In genomic region chr1:17047924-17048323, GRCh38 we compare ENCODE assay signal across 21 cellular contexts. TPM values are rescaled to one million over a fixed set of nuclear protein-coding genes. Genes with fewer than 3 reads are reported as not detected.
DNase-seq lines count a peak whose midpoint lies in the region; ATAC-seq, FAIRE-seq and TF ChIP-seq lines count a peak whose summit lies in the region.
"Had no signal": no experiment of that assay in that cellular context is flagged by ENCODE, and none has a peak within 500 bp of the region (broad histone marks: within the 10 kb centered on the region; RNA-seq: fewer than 3 reads in every experiment).

No MANE protein-coding gene starts in this region.

- H3K4me2 ChIP-seq in GM12878 (ENCODE audit: control insufficient read depth, insufficient read depth) (no peak overlapping the region), neuronal stem cell (ENCODE audit: insufficient read depth, low read length, poor library complexity, severe bottlenecking) (no peak overlapping the region)
- H3K4me2 ChIP-seq: BLaER1, KMS-11 had no signal

- no peak overlapping the region for H2BK12ac ChIP-seq in neuronal stem cell (ENCODE audit: low read length)

- TF ChIP-seq CTCF in CD14-positive monocyte (IDR thresholded peaks at IDR 0.05) = no peak
- no peak for TF ChIP-seq CTCF in GM12878 (IDR thresholded peaks at IDR 0.05 in 2 of 3, conservative IDR thresholded peaks at IDR 0.05 in 1 of 3; ENCODE audit: control insufficient read depth in 2 of 3, extremely low read depth in 1 of 3, insufficient read depth in 1 of 3, low read depth in 3 of 3, low read length in 3 of 3)
- no peak for TF ChIP-seq CTCF in mucosa of descending colon (IDR thresholded peaks at IDR 0.05)

- H3K23ac ChIP-seq in neuronal stem cell (ENCODE audit: low read depth, low read length, poor library complexity) = no peak overlapping the region

- no peak overlapping the region for H4K91ac ChIP-seq in neuronal stem cell (ENCODE audit: low read depth, low read length, poor library complexity)

- in situ Hi-C loops in GM12878 (cut with MboI) = loop anchor here (5.0 kb wide), 2 partner anchors 91 to 421 kb away; no protein-coding TSS in a partner anchor

- H3K9ac ChIP-seq in GM12878 (ENCODE audit: control insufficient read depth, insufficient read depth, low read length) (no peak overlapping the region), neuronal stem cell (ENCODE audit: low read depth, low read length, poor library complexity) (no peak overlapping the region)
- H3K9ac ChIP-seq: BLaER1, KMS-11 had no signal

- H3K9me3 ChIP-seq in GM12878 (replicated peaks; ENCODE audit: control insufficient read depth, insufficient read depth, low read length) = no peaks in the 10 kb centered on the region
- H3K9me3 ChIP-seq in mucosa of descending colon = no peaks in the 10 kb centered on the region
- H3K9me3 ChIP-seq in neuronal stem cell (replicated peaks in 1 of 2; ENCODE audit: control insufficient read depth in 2 of 2, insufficient read depth in 1 of 2, low read depth in 1 of 2, low read length in 2 of 2) = no peaks in the 10 kb centered on the region
- H3K9me3 ChIP-seq: BLaER1, SJCRH30 had no signal

- H3K36me3 Mint-ChIP-seq in CD14-positive monocyte = peaks cover 32 to 54% of the 10 kb centered on the region in 2 donors

- H3K4me1 ChIP-seq in GM12878 (ENCODE audit: control insufficient read depth, insufficient read depth, low read length) (peaks cover 3% of the 10 kb centered on the region; the same call in 1 of the 2 replicates), mucosa of descending colon (ENCODE audit: low read depth) (peaks cover 15% of the 10 kb centered on the region), neuronal stem cell (ENCODE audit: control insufficient read depth in 2 of 2, insufficient read depth in 1 of 2, low read depth in 1 of 2, low read length in 2 of 2) (peaks cover 2 to 6% of the 10 kb centered on the region in 2 donors)

- H3K27me3 ChIP-seq in GM12878 (replicated peaks in 1 of 2; ENCODE audit: control insufficient read depth in 2 of 2, insufficient read depth in 2 of 2, low read length in 1 of 2) (no peaks in the 10 kb centered on the region), neuronal stem cell (ENCODE audit: control insufficient read depth in 3 of 3, insufficient read depth in 3 of 3, low read depth in 1 of 3, low read length in 3 of 3) (no peaks in the 10 kb centered on the region)
- H3K27me3 ChIP-seq: BLaER1, SJCRH30 had no signal

- no peak for FAIRE-seq in GM12878 (lab: Jason Lieb, UNC)
- FAIRE-seq: GM12892 had no signal

- no peaks in the 10 kb centered on the region for H4K20me1 ChIP-seq in GM12878 (ENCODE audit: control insufficient read depth, insufficient read depth)

- H3K79me1 ChIP-seq in neuronal stem cell (ENCODE audit: low read depth, low read length) = peaks cover 10% of the 10 kb centered on the region

- SMC1A ChIA-PET in GM12878 (lab: Charles Lee; ENCODE audit: uncharacterized antibody, unreplicated experiment) = interaction anchor here (1.1 to 1.4 kb wide), 4 partner anchors 24 to 427 kb away, joined by 3 to 4 read pairs (median 4); no protein-coding TSS in a partner anchor

- WGBS in GM12878 (ENCODE audit: insufficient coverage, insufficient replicate concordance, low lambda C conversion rate, missing lambda C conversion rate) = 97% methylated on average over 5 of the region's 5 CpGs
- WGBS in neuronal stem cell (ENCODE audit: extremely low coverage in 2 of 2, insufficient read length in 2 of 2, insufficient replicate concordance in 1 of 2), 2 donors = no CpG with 5 or more reads among the region's 5 CpGs

- CTCF ChIA-PET in GM12878 (lab: Yijun Ruan, JAX) = interaction anchor here (0.9 to 5.6 kb wide), 7 partner anchors 15 to 96 kb away, joined by 3 to 50 read pairs (median 4); no protein-coding TSS in a partner anchor

- TF ChIP-seq RAD21 in GM12878 (IDR thresholded peaks at IDR 0.05; ENCODE audit: insufficient read depth, low read depth, low read length) = no peak

- no peak overlapping the region for H2AK5ac ChIP-seq in neuronal stem cell (ENCODE audit: low read depth, low read length)

- peaks cover 26% of the 10 kb centered on the region for H3K79me2 ChIP-seq in GM12878 (ENCODE audit: control insufficient read depth, insufficient read depth, low read length)

- H2AFZ ChIP-seq in GM12878 (ENCODE audit: control insufficient read depth, low read depth, low read length) (no peak overlapping the region), neuronal stem cell (ENCODE audit: low read length) (no peak overlapping the region)

- peak overlapping the region in 4 of 7 donors; percentile 13 to 82 (median 64) for H3K27ac Mint-ChIP-seq in CD14-positive monocyte

- no peak overlapping the region for H2BK5ac ChIP-seq in neuronal stem cell (ENCODE audit: low read length)

- H3K27ac ChIP-seq in GM12878 (ENCODE audit: control insufficient read depth, insufficient read depth) (no peak overlapping the region), neuronal stem cell (replicated peaks; ENCODE audit: low read length) (no peak overlapping the region)
- H3K27ac ChIP-seq: BLaER1, KMS-11, SJCRH30 had no signal

- no peak overlapping the region for H3K18ac ChIP-seq in neuronal stem cell (ENCODE audit: low read length)

- peaks cover 30% of the 10 kb centered on the region for H3K4me1 Mint-ChIP-seq in CD14-positive monocyte

- TF ChIP-seq EP300 in GM12878 (IDR thresholded peaks at IDR 0.05; ENCODE audit: borderline replicate concordance in 1 of 2, control insufficient read depth in 1 of 2, low read depth in 2 of 2, low read length in 2 of 2) = no peak

- H2BK120ac ChIP-seq in neuronal stem cell (ENCODE audit: low read depth, low read length) = no peak overlapping the region

- H3K4ac ChIP-seq in neuronal stem cell (ENCODE audit: low read length) = no peak overlapping the region

- TF ChIP-seq POLR2A in GM12878 (IDR thresholded peaks at IDR 0.05; ENCODE audit: low read depth, low read length) = no peak

- ATAC-seq in GM12878 = peak; percentile 31; the same call in 2 of the 3 replicates
- ATAC-seq in mucosa of descending colon = peak; percentile 12

- H3K4me3 Mint-ChIP-seq in CD14-positive monocyte = no peak overlapping the region
- H3K4me3 Mint-ChIP-seq: CD4-positive, alpha-beta memory T cell had no signal

- no peak overlapping the region for H4K8ac ChIP-seq in neuronal stem cell (ENCODE audit: low read depth, low read length)

- H3K14ac ChIP-seq in neuronal stem cell (ENCODE audit: low read length) = no peak overlapping the region

- H3K36me3 ChIP-seq in GM12878 (ENCODE audit: control insufficient read depth in 2 of 2, insufficient read depth in 2 of 2, low read length in 1 of 2) = peaks cover 0 to 8% of the 10 kb centered on the region in 2 experiments; a peak in 2 of 4 replicates
- H3K36me3 ChIP-seq in mucosa of descending colon (ENCODE audit: low read depth) = peaks cover 10% of the 10 kb centered on the region
- H3K36me3 ChIP-seq in neuronal stem cell (replicated peaks in 1 of 2; ENCODE audit: control insufficient read depth in 2 of 2, insufficient read depth in 2 of 2, low read length in 2 of 2) = peaks cover 9 to 41% of the 10 kb centered on the region in 2 donors

- H3K4me3 ChIP-seq in GM12878 = no peak overlapping the region
- no peak overlapping the region for H3K4me3 ChIP-seq in mucosa of descending colon
- no peak overlapping the region for H3K4me3 ChIP-seq in neuronal stem cell (ENCODE audit: low read length in 2 of 2)
- H3K4me3 ChIP-seq: BLaER1, SJCRH30 had no signal

- no peaks in the 10 kb centered on the region for H3K9me3 Mint-ChIP-seq in CD14-positive monocyte

- no TSS peak for BruUV-seq in GM12878 (replicated peaks; lab: Mats Ljungman, UMichigan)

- DNase-seq in CD14-positive monocyte (ENCODE audit: low spot score) (no peak), COLO829 (ENCODE audit: low spot score) (peak; percentile 15), GM12878 (ENCODE audit: low read depth, low spot score) (no peak), mucosa of descending colon (no peak), NCI-H2081 (lab: John Stamatoyannopoulos, UW) (no peak), mucosa of gallbladder (ENCODE audit: low spot score) (no peak), neuronal stem cell (ENCODE audit: low spot score) (no peak)
- DNase-seq: ACHN; CD4-positive, alpha-beta memory T cell; DND-41; NCI-H1105; NCI-H146; NCI-H2029; NCI-H345; NCI-H524; NCI-H774; NK-92 treated with Interleukin-12 subunit alpha and Interleukin-12 subunit beta, amount 100 ng/mL, for 24 hours; SJCRH30 had no signal

- POLR2A ChIA-PET in GM12878 (lab: Charles Lee) = interaction anchor here (0.6 kb wide), 1 partner anchor 79 kb away, joined by 4 read pairs; no protein-coding TSS in a partner anchor

- RAD21 ChIA-PET in GM12878 (lab: Charles Lee; ENCODE audit: unreplicated experiment) = no interaction called here

- H3K27me3 Mint-ChIP-seq in CD14-positive monocyte (ENCODE audit: low read depth in 3 of 3) = no peaks in the 10 kb centered on the region
- H3K27me3 Mint-ChIP-seq: CD4-positive, alpha-beta memory T cell had no signal

- intact Hi-C loops in CD14-positive monocyte (cut with micrococcal nuclease) (loop anchor here (5.0 kb wide), 2 partner anchors 86 to 96 kb away; no protein-coding TSS in a partner anchor), GM12878 (cut with micrococcal nuclease; ENCODE audit: unreplicated experiment) (loop anchor here (2.0 to 5.0 kb wide), 2 partner anchors 151 to 426 kb away; no protein-coding TSS in a partner anchor), mucosa of descending colon (cut with DNase I, micrococcal nuclease) (loop anchor here (5.0 to 10.0 kb wide), 2 partner anchors 93 to 96 kb away; no protein-coding TSS in a partner anchor)

- no peak overlapping the region for H2BK15ac ChIP-seq in neuronal stem cell (ENCODE audit: low read length)

RNA-seq across cellular contexts. Expression of gene SDHB, which starts 5.9 kb away (rescaled TPM):
- polyA plus RNA-seq in CD14-positive monocyte = 100 to 1,000 TPM; 241 to 275 TPM
- 55.7 and 56.3 TPM in 2 replicates for total RNA-seq in GM12878 (2013; cell fraction: nucleolus; rRNA removed)
- 185 and 207 TPM in 2 replicates for total RNA-seq in GM12878 (2014; rRNA removed)
- total RNA-seq in GM12878 (2014; rRNA removed; fragmentation: Illumina TruSeq; extraction: Trizol) = 147 and 157 TPM in 2 replicates
- total RNA-seq in GM12878 (2021) = 122 and 124 TPM in 2 replicates
- polyA plus RNA-seq in GM12878 (2011; ENCODE audit: low read depth) = 68.9 TPM
- 319 and 379 TPM in 2 replicates for polyA plus RNA-seq in GM12878 (2011; rRNA removed)
- polyA plus RNA-seq in GM12878 (2011; cell fraction: cytosol; rRNA removed) = 203 and 219 TPM in 2 replicates
- polyA plus RNA-seq in GM12878 (2011; cell fraction: nucleus; rRNA removed) = 140 and 142 TPM in 2 replicates
- polyA plus RNA-seq in GM12878 (2012) = 83.3 and 94.6 TPM in 2 replicates
- 192 and 230 TPM in 2 replicates for polyA plus RNA-seq in GM12878 (2014; fragmentation: Illumina TruSeq; extraction: Trizol)
- polyA plus RNA-seq in GM12878 (2014; fragmentation: Nextera tagmentation; extraction: Ambion mirVana) = 100 to 1,000 TPM; 101 to 215 TPM
- 164 and 174 TPM in 2 replicates for polyA plus RNA-seq in GM12878 (2014; rRNA removed)
- polyA plus RNA-seq in GM12878 (2016; fragmentation: Nextera tagmentation; extraction: Ambion mirVana) = 100 to 1,000 TPM; 249 to 263 TPM
- polyA minus RNA-seq in GM12878 (2011; rRNA and poly(A)+ RNA removed) = 175 and 344 TPM in 2 replicates
- 61.1 and 65.6 TPM in 2 replicates for polyA minus RNA-seq in GM12878 (2011; cell fraction: cytosol; rRNA and poly(A)+ RNA removed)
- 35.7 and 49.8 TPM in 2 replicates for polyA minus RNA-seq in GM12878 (2011; cell fraction: nucleus; rRNA and poly(A)+ RNA removed)
- 100 to 1,000 TPM; 145 to 177 (median 163) TPM for total RNA-seq in mucosa of descending colon
- 89.7 TPM for total RNA-seq in mucosa of gallbladder
- polyA plus RNA-seq in neuronal stem cell (2013, experiment 1 of 2) = 64.9 TPM
- 62.5 TPM for polyA plus RNA-seq in neuronal stem cell (2013, experiment 2 of 2)

RNA-seq across cellular contexts. Expression of gene ATP13A2, which starts 36.2 kb away (rescaled TPM):
- 10 to 100 TPM; 17.6 to 19.5 TPM for polyA plus RNA-seq in CD14-positive monocyte
- total RNA-seq in GM12878 (2013; cell fraction: nucleolus; rRNA removed) = 43.4 and 49.5 TPM in 2 replicates
- 14.1 and 20.3 TPM in 2 replicates for total RNA-seq in GM12878 (2014; rRNA removed)
- 6.9 and 8.4 TPM in 2 replicates for total RNA-seq in GM12878 (2014; rRNA removed; fragmentation: Illumina TruSeq; extraction: Trizol)
- total RNA-seq in GM12878 (2021) = 23.9 and 30.5 TPM in 2 replicates
- 5.8 TPM for polyA plus RNA-seq in GM12878 (2011; ENCODE audit: low read depth)
- polyA plus RNA-seq in GM12878 (2011; rRNA removed) = 3.1 and 6.0 TPM in 2 replicates
- polyA plus RNA-seq in GM12878 (2011; cell fraction: cytosol; rRNA removed) = 13.5 and 14.9 TPM in 2 replicates
- polyA plus RNA-seq in GM12878 (2011; cell fraction: nucleus; rRNA removed) = 35.1 and 53.1 TPM in 2 replicates
- 12.8 and 15.0 TPM in 2 replicates for polyA plus RNA-seq in GM12878 (2012)
- 1.6 and 7.6 TPM in 2 replicates for polyA plus RNA-seq in GM12878 (2014; fragmentation: Illumina TruSeq; extraction: Trizol)
- polyA plus RNA-seq in GM12878 (2014; fragmentation: Nextera tagmentation; extraction: Ambion mirVana) = under 1 TPM; 0.24 to 0.75 TPM
- polyA plus RNA-seq in GM12878 (2014; rRNA removed) = 21.4 and 23.3 TPM in 2 replicates
- polyA plus RNA-seq in GM12878 (2016; fragmentation: Nextera tagmentation; extraction: Ambion mirVana) = 10 to 100 TPM in 1 of 2 experiments, 1 to 10 TPM in 1; 4.2 to 19.3 TPM
- polyA minus RNA-seq in GM12878 (2011; rRNA and poly(A)+ RNA removed) = 20.3 and 23.7 TPM in 2 replicates
- polyA minus RNA-seq in GM12878 (2011; cell fraction: cytosol; rRNA and poly(A)+ RNA removed) = 11.9 and 15.8 TPM in 2 replicates
- 10.8 and 15.6 TPM in 2 replicates for polyA minus RNA-seq in GM12878 (2011; cell fraction: nucleus; rRNA and poly(A)+ RNA removed)
- total RNA-seq in mucosa of descending colon = 10 to 100 TPM; 36.0 to 53.5 (median 44.1) TPM
- total RNA-seq in mucosa of gallbladder = 87.1 TPM
- polyA plus RNA-seq in neuronal stem cell (2013, experiment 1 of 2) = 32.6 TPM
- polyA plus RNA-seq in neuronal stem cell (2013, experiment 2 of 2) = 31.1 TPM
